In genomic region chr12:130879212-130879686, GRCh38 we compare ENCODE assay signal across 8 cellular contexts. TPM values are rescaled to one million over a fixed set of nuclear protein-coding genes. Genes with fewer than 3 reads are reported as not detected.
A peak's percentile ranks its signal among the peaks of the same experiment; 100 is the strongest.
DNase-seq lines count a peak whose midpoint lies in the region; ATAC-seq and TF ChIP-seq lines count a peak whose summit lies in the region.

No MANE protein-coding gene starts in this region.

- H3K4me3 Mint-ChIP-seq in central memory CD8-positive, alpha-beta T cell = peak overlapping the region; percentile 77

- H3K27me3 Mint-ChIP-seq in central memory CD8-positive, alpha-beta T cell = no peaks in the 10 kb centered on the region

- ATAC-seq in GM18499 (IDR thresholded peaks at IDR 0.05; ENCODE audit: insufficient read depth, unreplicated experiment) (peak; percentile 67), GM19467 (IDR thresholded peaks at IDR 0.05; ENCODE audit: unreplicated experiment) (peak; percentile 58), HG03432 (IDR thresholded peaks at IDR 0.05; ENCODE audit: unreplicated experiment) (peak; percentile 84)
- no peak for ATAC-seq in central memory CD8-positive, alpha-beta T cell (replicated peaks; ENCODE audit: extremely low read depth, poor library complexity, severe bottlenecking)

- H3K27me3 ChIP-seq in right atrium auricular region = no peaks in the 10 kb centered on the region

- peaks cover 0 to 8% of the 10 kb centered on the region in 2 donors for H3K4me1 ChIP-seq in right atrium auricular region

- H3K27ac ChIP-seq in right atrium auricular region = no peak overlapping the region

- TF ChIP-seq CTCF in right atrium auricular region (IDR thresholded peaks at IDR 0.05) = no peak

- H3K36me3 ChIP-seq in right atrium auricular region = peaks cover 23% of the 10 kb centered on the region

- H3K4me3 ChIP-seq in right atrium auricular region = no peak overlapping the region

- H3K27ac Mint-ChIP-seq in central memory CD8-positive, alpha-beta T cell (ENCODE audit: low read depth) = peak overlapping the region; percentile 89

- no peaks in the 10 kb centered on the region for H3K9me3 ChIP-seq in right atrium auricular region

- H3K36me3 Mint-ChIP-seq in central memory CD8-positive, alpha-beta T cell (ENCODE audit: insufficient read depth) = peaks cover 34% of the 10 kb centered on the region

- no peak for DNase-seq in central memory CD8-positive, alpha-beta T cell (ENCODE audit: low spot score in 2 of 2)
- no peak for DNase-seq in ureter (ENCODE audit: low spot score)
- DNase-seq in DMS114 treated with DMSO at 0.1 percent for 48 hours (lab: John Stamatoyannopoulos, UW; ENCODE audit: unreplicated experiment) = no peak
- no peak for DNase-seq in NCI-H748 treated with DMSO at 0.1 percent for 48 hours (lab: John Stamatoyannopoulos, UW)
- no peak for DNase-seq in right atrium auricular region (ENCODE audit: low spot score)

- no peaks in the 10 kb centered on the region for H3K9me3 Mint-ChIP-seq in central memory CD8-positive, alpha-beta T cell

- peaks cover 44% of the 10 kb centered on the region for H3K4me1 Mint-ChIP-seq in central memory CD8-positive, alpha-beta T cell

RNA-seq across cellular contexts. Expression of gene RAN, which starts 7.4 kb away (rescaled TPM):
- 493 TPM for total RNA-seq in ureter
- 100 to 1,000 TPM; 122 to 156 TPM for total RNA-seq in right atrium auricular region

RNA-seq across cellular contexts. Expression of gene STX2, which starts 40.2 kb away (rescaled TPM):
- total RNA-seq in ureter = 12.4 TPM
- 10 to 100 TPM; 24.5 to 26.3 TPM for total RNA-seq in right atrium auricular region
